19 cellular contexts compared by ENCODE assay signal in the genomic region with DNA sequence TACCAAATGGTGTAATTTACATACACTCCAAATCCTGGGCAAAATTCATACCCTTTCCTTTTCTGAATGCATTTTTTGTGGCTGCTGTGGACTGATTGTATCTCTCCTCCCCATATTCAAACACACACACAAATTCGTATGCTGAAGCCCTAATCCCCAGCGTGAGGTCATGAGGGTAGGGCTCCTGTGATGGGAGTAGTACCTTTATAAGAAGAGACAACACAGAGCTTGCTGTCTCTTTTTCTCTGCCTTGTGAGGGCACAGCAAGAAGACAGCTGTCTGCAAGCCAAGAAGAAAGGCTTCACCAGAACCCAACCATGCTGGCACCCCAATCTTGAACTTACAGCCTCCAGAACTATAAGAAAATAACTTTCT. TPM values are rescaled to one million over a fixed set of nuclear protein-coding genes. Genes with fewer than 3 reads are reported as not detected.
A peak's percentile ranks its signal among the peaks of the same experiment; 100 is the strongest.
DNase-seq lines count a peak whose midpoint lies in the region; ATAC-seq and TF ChIP-seq lines count a peak whose summit lies in the region.
"Had no signal": no experiment of that assay in that cellular context is flagged by ENCODE, and none has a peak within 500 bp of the region (broad histone marks: within the 10 kb centered on the region; RNA-seq: fewer than 3 reads in every experiment).

No MANE protein-coding gene starts in this region.

- H3K9me3 Mint-ChIP-seq in HFFc6 (no peaks in the 10 kb centered on the region), mesothelial cell of epicardium (no peaks in the 10 kb centered on the region), T-cell (peaks cover 0 to under 1% (median 0%) of the 10 kb centered on the region in 3 donors)
- H3K9me3 Mint-ChIP-seq in central memory CD8-positive, alpha-beta T cell = no peaks in the 10 kb centered on the region

- H3K27me3 Mint-ChIP-seq in HFFc6 (ENCODE audit: insufficient read depth) (peaks cover 2% of the 10 kb centered on the region; the same call in 1 of the 2 replicates), mesothelial cell of epicardium (ENCODE audit: low read depth) (no peaks in the 10 kb centered on the region), T-cell (no peaks in the 10 kb centered on the region)
- H3K27me3 Mint-ChIP-seq in central memory CD8-positive, alpha-beta T cell = no peaks in the 10 kb centered on the region
- H3K27me3 Mint-ChIP-seq: activated naive CD4-positive, alpha-beta T cell treated with anti-CD3 and anti-CD28 coated beads, Interleukin-2, amount 10 ng/mL, durations not matched to agents 7 days and 5 days had no signal

- H3K36me3 Mint-ChIP-seq in HFFc6 (ENCODE audit: low read depth) (peaks cover 61% of the 10 kb centered on the region), mesothelial cell of epicardium (no peaks in the 10 kb centered on the region), T-cell (peaks cover 31% of the 10 kb centered on the region)
- H3K36me3 Mint-ChIP-seq in central memory CD8-positive, alpha-beta T cell (ENCODE audit: insufficient read depth) = peaks cover 27% of the 10 kb centered on the region

- ATAC-seq in central memory CD8-positive, alpha-beta T cell (replicated peaks; ENCODE audit: extremely low read depth, poor library complexity, severe bottlenecking) = no peak
- ATAC-seq in T-cell (replicated peaks in 1 of 4) = no peak
- ATAC-seq: lower lobe of right lung had no signal

- CTCF ChIA-PET in T-cell (lab: Charles Lee) = no interaction called here

- no peaks in the 10 kb centered on the region for H3K9me3 ChIP-seq in stomach smooth muscle (ENCODE audit: control insufficient read depth in 2 of 2, low read length in 2 of 2)
- H3K9me3 ChIP-seq: lower lobe of right lung had no signal

- TF ChIP-seq CTCF in HFFc6 (IDR thresholded peaks at IDR 0.05) (no peak), mesothelial cell of epicardium (IDR thresholded peaks at IDR 0.05; ENCODE audit: unreplicated experiment) (no peak)

- peak overlapping the region; percentile 12 to 36 for H3K9ac ChIP-seq in stomach smooth muscle (ENCODE audit: low read length in 2 of 2)

- no peak overlapping the region for H3K4me3 ChIP-seq in stomach smooth muscle (ENCODE audit: low read length in 2 of 2)
- H3K4me3 ChIP-seq: lower lobe of right lung had no signal

- POLR2A ChIA-PET in T-cell (lab: Charles Lee) = interaction anchor here in 1 of 2 donors (1.8 kb wide), 1 partner anchor 24 kb away, joined by 6 read pairs; a partner anchor contains a TSS

- H3K27ac Mint-ChIP-seq in HFFc6 = peak overlapping the region; percentile 32
- H3K27ac Mint-ChIP-seq in central memory CD8-positive, alpha-beta T cell (ENCODE audit: low read depth) = peak overlapping the region; percentile 25
- peak overlapping the region; percentile 66 for H3K27ac Mint-ChIP-seq in mesothelial cell of epicardium
- H3K27ac Mint-ChIP-seq in T-cell = no peak overlapping the region
- H3K27ac Mint-ChIP-seq: activated naive CD4-positive, alpha-beta T cell treated with anti-CD3 and anti-CD28 coated beads, Interleukin-2, amount 10 ng/mL, durations not matched to agents 7 days and 5 days had no signal

- H3K4me3 Mint-ChIP-seq in HFFc6 (0 out of 2 replicates have a peak overlapping the region, but pooled peaks have one; percentile 7), mesothelial cell of epicardium (no peak overlapping the region), T-cell (no peak overlapping the region)
- H3K4me3 Mint-ChIP-seq in central memory CD8-positive, alpha-beta T cell = no peak overlapping the region
- H3K4me3 Mint-ChIP-seq: activated naive CD4-positive, alpha-beta T cell treated with anti-CD3 and anti-CD28 coated beads, Interleukin-2, amount 10 ng/mL, durations not matched to agents 7 days and 5 days; neural crest cell had no signal

- H3K27me3 ChIP-seq in stomach smooth muscle (ENCODE audit: control insufficient read depth in 1 of 2, insufficient read depth in 2 of 2, low read length in 2 of 2) = no peaks in the 10 kb centered on the region

- no peaks in the 10 kb centered on the region for H3K36me3 ChIP-seq in stomach smooth muscle (ENCODE audit: control insufficient read depth in 2 of 2, insufficient read depth in 2 of 2, low read length in 2 of 2)
- H3K36me3 ChIP-seq: lower lobe of right lung had no signal

- peaks cover 51% of the 10 kb centered on the region for H3K4me1 ChIP-seq in stomach smooth muscle (ENCODE audit: control insufficient read depth, insufficient read depth, low read length)

- H3K27ac ChIP-seq in stomach smooth muscle (ENCODE audit: low read length) = peak overlapping the region; percentile 90
- H3K27ac ChIP-seq: epithelial cell of prostate, RWPE1 had no signal

- DNase-seq in HFFc6 (no peak), mesothelial cell of epicardium (ENCODE audit: low spot score in 2 of 2, unreplicated experiment in 2 of 2) (no peak), iPS-NIHi11 (ENCODE audit: low spot score) (no peak), T-cell (no peak), H4 (ENCODE audit: low spot score) (no peak)
- DNase-seq in central memory CD8-positive, alpha-beta T cell (ENCODE audit: low spot score in 2 of 2) = no peak
- DNase-seq: activated naive CD4-positive, alpha-beta T cell treated with anti-CD3 and anti-CD28 coated beads, Interleukin-2, amount 10 ng/mL, durations not matched to agents 7 days and 5 days; AML-193; dermis blood vessel endothelial cell; GF-D8; H7; lower lobe of right lung; NCI-H1417 treated with DMSO at 0.1 percent for 48 hours; stimulated activated CD4-positive, alpha-beta T cell treated with anti-CD3 and anti-CD28 coated beads, Interleukin-1b, Interleukin-23, amount 100 ng/mL, for 48 hours; SW 1271 had no signal

- peaks cover 100% of the 10 kb centered on the region for H3K4me1 Mint-ChIP-seq in HFFc6 (ENCODE audit: low read depth)
- peaks cover 77% of the 10 kb centered on the region for H3K4me1 Mint-ChIP-seq in central memory CD8-positive, alpha-beta T cell
- H3K4me1 Mint-ChIP-seq in mesothelial cell of epicardium = peaks cover 70% of the 10 kb centered on the region
- H3K4me1 Mint-ChIP-seq in T-cell = peaks cover 46 to 65% (median 65%) of the 10 kb centered on the region in 3 donors

RNA-seq across cellular contexts. Expression of a gene that starts 24.4 kb away (rescaled TPM):
- 10 to 100 TPM; 30.5 to 48.9 (median 43.8) TPM for total RNA-seq in HFFc6 (2021; fragmentation: NEBNext Ultra II Directional; extraction: Animal tissue kit (Norgen Biotek cat#: 25700))
- total RNA-seq in mesothelial cell of epicardium (3.5 to 4.0 TPM (median 3.7 TPM) in 3 replicates), T-cell (10 to 100 TPM in 2 of 5 donors, 1 to 10 TPM in 3; 5.2 to 64.2 (median 6.0) TPM)
- 17.1 and 19.6 TPM in 2 replicates for total RNA-seq in H4 (2014; rRNA removed; shearing (Covaris generic))

Comparison
In these comparisons a context has a peak if more than half of its experiments do, and no peak if none do; other contexts are left out.
1. H3K27ac Mint-ChIP-seq: peak in HFFc6 (single experiment), central memory CD8-positive, alpha-beta T cell (single experiment) and mesothelial cell of epicardium (single experiment); none in T-cell (0 of 2).